In genomic region chr5:74686962-74687751, GRCh38 we compare ENCODE assay signal across 1 cellular context.
TF ChIP-seq lines count a peak whose summit lies in the region.

No MANE protein-coding gene starts in this region.

TF ChIP-seq in K562, 482 proteins besides CTCF, POLR2A, EP300 and RAD21 (continued from another document):
- no peak for TF ChIP-seq ZBTB40 (IDR thresholded peaks at IDR 0.05)
- no peak for TF ChIP-seq ZBTB40 (CRISPR knock-in tag; IDR thresholded peaks at IDR 0.05)
- no peak for TF ChIP-seq RBFOX2 (IDR thresholded peaks at IDR 0.05; ENCODE audit: low read depth, low read length)
- TF ChIP-seq PML (IDR thresholded peaks at IDR 0.05; ENCODE audit: low read length) = no peak
- TF ChIP-seq ZNF398 (CRISPR knock-in tag; IDR thresholded peaks at IDR 0.05) = no peak
- TF ChIP-seq XRCC4 (IDR thresholded peaks at IDR 0.05; ENCODE audit: extremely low read depth, insufficient read depth, insufficient read length) = no peak
